ENCODE assay signal across 8 cellular contexts in genomic region chr2:192196451-192197194, GRCh38. TPM values are rescaled to one million over a fixed set of nuclear protein-coding genes. Genes with fewer than 3 reads are reported as not detected.
DNase-seq lines count a peak whose midpoint lies in the region; ATAC-seq, FAIRE-seq and TF ChIP-seq lines count a peak whose summit lies in the region.

No MANE protein-coding gene starts in this region.

- peak overlapping the region; percentile 82 for H3K4me3 ChIP-seq in NT2/D1 (ENCODE audit: insufficient read length, low read depth)
- H3K4me3 ChIP-seq in endothelial cell of umbilical vein (replicated peaks in 1 of 3; ENCODE audit: insufficient read depth in 1 of 3, low read depth in 1 of 3, low read length in 3 of 3), result peak overlapping the region in 1 of 3 experiments; percentile 75
- H3K4me3 ChIP-seq in retinal pigment epithelial cell (ENCODE audit: low read length), result peak overlapping the region; percentile 66
- peak overlapping the region in 1 of 2 donors; percentile 55 for H3K4me3 ChIP-seq in gastroesophageal sphincter

- H3K79me2 ChIP-seq in endothelial cell of umbilical vein (ENCODE audit: control insufficient read depth, insufficient read depth, low read length), result no peaks in the 10 kb centered on the region

- H3K27me3 ChIP-seq in NT2/D1 (ENCODE audit: insufficient read depth, insufficient read length) (peaks cover 54% of the 10 kb centered on the region), endothelial cell of umbilical vein (ENCODE audit: control insufficient read depth in 2 of 2, insufficient read depth in 2 of 2, low read length in 2 of 2) (peaks cover 50 to 90% of the 10 kb centered on the region in 2 experiments), gastroesophageal sphincter (peaks cover 90% of the 10 kb centered on the region)

- WGBS in gastroesophageal sphincter (ENCODE audit: low coverage in 1 of 2), 2 donors, result 9 to 11% methylated on average over 14 of the region's 14 CpGs

- TF ChIP-seq POLR2A in endothelial cell of umbilical vein (IDR thresholded peaks at IDR 0.05; ENCODE audit: low read depth, low read length) (no peak), gastroesophageal sphincter (IDR thresholded peaks at IDR 0.05) (no peak)

- intact Hi-C loops in endothelial cell of umbilical vein (cut with micrococcal nuclease), result loop anchor here (2.0 to 10.0 kb wide), 3 partner anchors 30 to 1388 kb away; no protein-coding TSS in a partner anchor

- POLR2A ChIA-PET in endothelial cell of umbilical vein (lab: Charles Lee), result interaction anchor here (0.5 kb wide), 1 partner anchor 519 kb away, joined by 3 read pairs; no protein-coding TSS in a partner anchor

- DNase-seq in NCI-H146 (lab: John Stamatoyannopoulos, UW) (peak; percentile 24), NCI-H146 treated with DMSO at 0.1 percent for 48 hours (lab: John Stamatoyannopoulos, UW; ENCODE audit: unreplicated experiment) (no peak), NT2/D1 (ENCODE audit: low read depth, low spot score) (no peak), endothelial cell of umbilical vein (ENCODE audit: low read depth, low spot score) (peak; percentile 30), retinal pigment epithelial cell (ENCODE audit: low read depth) (no peak), NK-92 (lab: John Stamatoyannopoulos, UW; ENCODE audit: unreplicated experiment) (no peak), NCI-H510A treated with DMSO at 0.1 percent for 48 hours (lab: John Stamatoyannopoulos, UW) (no peak)

- H3K27ac ChIP-seq in endothelial cell of umbilical vein (ENCODE audit: insufficient read depth, low read depth, low read length) (no peak overlapping the region), gastroesophageal sphincter (no peak overlapping the region)

- no peaks in the 10 kb centered on the region for H4K20me1 ChIP-seq in endothelial cell of umbilical vein (replicated peaks; ENCODE audit: control insufficient read depth, extremely low read depth, insufficient read depth, low read length)

- H2AFZ ChIP-seq in endothelial cell of umbilical vein (ENCODE audit: low read depth, low read length), result no peak overlapping the region

- H3K9me3 ChIP-seq in NT2/D1 (ENCODE audit: insufficient read depth, low read length) (no peaks in the 10 kb centered on the region), endothelial cell of umbilical vein (replicated peaks; ENCODE audit: control insufficient read depth, insufficient read depth, low read length) (no peaks in the 10 kb centered on the region), gastroesophageal sphincter (no peaks in the 10 kb centered on the region)

- FAIRE-seq in endothelial cell of umbilical vein (lab: Jason Lieb, UNC), result no peak

- H3K9ac ChIP-seq in NT2/D1 (ENCODE audit: insufficient read length, low read depth) (peak overlapping the region; percentile 29), endothelial cell of umbilical vein (replicated peaks; ENCODE audit: extremely low read depth, insufficient read depth, low read length) (no peak overlapping the region)

- H3K4me2 ChIP-seq in endothelial cell of umbilical vein (ENCODE audit: insufficient read depth, low read length), result peak overlapping the region; percentile 93

- no peaks in the 10 kb centered on the region for H3K9me1 ChIP-seq in endothelial cell of umbilical vein (replicated peaks; ENCODE audit: control insufficient read depth, extremely low read depth, insufficient read depth, low read length)

- H3K4me1 ChIP-seq in NT2/D1 (ENCODE audit: insufficient read depth, insufficient read length), result no peaks in the 10 kb centered on the region
- H3K4me1 ChIP-seq in endothelial cell of umbilical vein (ENCODE audit: control insufficient read depth, extremely low read depth, insufficient read depth, low read length), result peaks cover 27% of the 10 kb centered on the region
- H3K4me1 ChIP-seq in gastroesophageal sphincter, result peaks cover 0 to 36% (median 25%) of the 10 kb centered on the region in 3 donors

- TF ChIP-seq EP300 in gastroesophageal sphincter (IDR thresholded peaks at IDR 0.05), result no peak

- no TSS peak for BruUV-seq in endothelial cell of umbilical vein (replicated peaks; lab: Mats Ljungman, UMichigan)

- dilution Hi-C loops in endothelial cell of umbilical vein (cut with MboI; ENCODE audit: extremely low pct_ligation_motif_present, low sequenced_read_pairs), result no loop called here

- ATAC-seq in gastroesophageal sphincter, result no peak

- no peaks in the 10 kb centered on the region for H3K36me3 ChIP-seq in NT2/D1 (ENCODE audit: insufficient read depth, insufficient read length, low read length)
- no peaks in the 10 kb centered on the region for H3K36me3 ChIP-seq in endothelial cell of umbilical vein (ENCODE audit: control insufficient read depth in 2 of 2, extremely low read depth in 1 of 2, insufficient read depth in 2 of 2, low read length in 2 of 2)
- no peaks in the 10 kb centered on the region for H3K36me3 ChIP-seq in gastroesophageal sphincter

- CTCF ChIA-PET in endothelial cell of umbilical vein (lab: Charles Lee), result interaction anchor here (1.1 to 6.2 kb wide), 7 partner anchors 8 to 1388 kb away, joined by 3 to 34 read pairs (median 7); partner anchors contain the start of gene CAVIN2

- TF ChIP-seq CTCF in endothelial cell of umbilical vein (IDR thresholded peaks at IDR 0.05; ENCODE audit: extremely low read depth in 1 of 2, insufficient read depth in 1 of 2, low read depth in 1 of 2, low read length in 2 of 2) (no peak), retinal pigment epithelial cell (conservative IDR thresholded peaks at IDR 0.05; ENCODE audit: low read depth, low read length) (no peak), gastroesophageal sphincter (IDR thresholded peaks at IDR 0.05) (no peak)

TF ChIP-seq in endothelial cell of umbilical vein, 7 proteins besides CTCF, POLR2A, EP300 and RAD21:
- TF ChIP-seq EZH2 (IDR thresholded peaks at IDR 0.05; ENCODE audit: borderline replicate concordance, low read depth, low read length, severe bottlenecking) (no peak), JUN (IDR thresholded peaks at IDR 0.05; ENCODE audit: borderline replicate concordance, insufficient read depth, insufficient read length, low read depth) (no peak), GATA2 (IDR thresholded peaks at IDR 0.05; ENCODE audit: insufficient read depth, insufficient read length, low read depth, low read length) (no peak), FOS (IDR thresholded peaks at IDR 0.05; ENCODE audit: borderline replicate concordance, insufficient read depth, low read length) (no peak), POLR2AphosphoS5 (IDR thresholded peaks at IDR 0.05; ENCODE audit: insufficient read depth, low read depth, low read length) (no peak), MYC (IDR thresholded peaks at IDR 0.05; ENCODE audit: low read depth, low read length) (no peak), MAX (IDR thresholded peaks at IDR 0.05; ENCODE audit: insufficient read depth, insufficient read length) (no peak)

RNA-seq across cellular contexts. Expression of gene TMEFF2, which starts 1.9 kb away (rescaled TPM):
- total RNA-seq in endothelial cell of umbilical vein (0.12 and 0.20 TPM in 2 replicates), gastroesophageal sphincter (1 to 10 TPM in 2 of 4 donors, under 1 TPM in 2; 0.42 to 3.0 (median 0.83) TPM)
- polyA plus RNA-seq in endothelial cell of umbilical vein, result 0.18 and 0.25 TPM in 2 replicates
- 0.37 and 0.41 TPM in 2 replicates for polyA plus RNA-seq in endothelial cell of umbilical vein (2011; cell fraction: cytosol; rRNA removed)
- polyA plus RNA-seq in endothelial cell of umbilical vein (2011; cell fraction: nucleus; rRNA removed), result 0.22 and 0.37 TPM in 2 replicates
- polyA plus RNA-seq in endothelial cell of umbilical vein (2012), result 0.33 and 0.45 TPM in 2 replicates
- polyA minus RNA-seq in endothelial cell of umbilical vein, result 0.25 and 1.2 TPM in 2 replicates
- not detected for polyA minus RNA-seq in endothelial cell of umbilical vein (2011; cell fraction: cytosol; rRNA and poly(A)+ RNA removed)
- 1.2 and 1.7 TPM in 2 replicates for polyA minus RNA-seq in endothelial cell of umbilical vein (2011; cell fraction: nucleus; rRNA and poly(A)+ RNA removed)

Comparison
In these comparisons a context has a peak if more than half of its experiments do, and no peak if none do; other contexts are left out.
1. DNase-seq: peak in NCI-H146 (single experiment) and endothelial cell of umbilical vein (single experiment); none in NCI-H146 treated with DMSO at 0.1 percent for 48 hours (single experiment), NT2/D1 (single experiment), retinal pigment epithelial cell (single experiment), NK-92 (single experiment) and NCI-H510A treated with DMSO at 0.1 percent for 48 hours (single experiment).